In genomic region chr16:18969050-18969854, GRCh38 we compare ENCODE assay signal across 8 cellular contexts. TPM values are rescaled to one million over a fixed set of nuclear protein-coding genes. Genes with fewer than 3 reads are reported as not detected.
DNase-seq lines count a peak whose midpoint lies in the region; ATAC-seq and TF ChIP-seq lines count a peak whose summit lies in the region.

No MANE protein-coding gene starts in this region.

- no peaks in the 10 kb centered on the region for H3K9me3 Mint-ChIP-seq in activated CD4-positive, alpha-beta T cell treated with anti-CD3 and anti-CD28 coated beads, Interleukin-2, amount 10 ng/mL, durations not matched to agents 7 days and 5 days

- no peak for TF ChIP-seq POLR2A in lower leg skin (IDR thresholded peaks at IDR 0.05)

- peaks cover 6% of the 10 kb centered on the region for H3K4me1 Mint-ChIP-seq in activated CD4-positive, alpha-beta T cell treated with anti-CD3 and anti-CD28 coated beads, Interleukin-2, amount 10 ng/mL, durations not matched to agents 7 days and 5 days

- H3K4me3 ChIP-seq in lower leg skin (ENCODE audit: low read depth, poor library complexity, severe bottlenecking), result no peak overlapping the region

- WGBS in lower leg skin, 2 donors, result 22 to 23% methylated on average over 18 of the region's 18 CpGs

- peak overlapping the region; percentile 17 for H3K4me3 Mint-ChIP-seq in activated CD4-positive, alpha-beta T cell treated with anti-CD3 and anti-CD28 coated beads, Interleukin-2, amount 10 ng/mL, durations not matched to agents 7 days and 5 days

- intact Hi-C loops in lower leg skin (cut with DNase I; ENCODE audit: low total_unique reads), result loop anchor here (5.0 kb wide), 1 partner anchor 167 kb away; the partner anchor contains the start of gene ARL6IP1

- peak in 1 of 3 donors; percentile 44 for TF ChIP-seq CTCF in lower leg skin (IDR thresholded peaks at IDR 0.05)

- ATAC-seq in HG03135 (IDR thresholded peaks at IDR 0.05; ENCODE audit: unreplicated experiment), result no peak

- H3K27me3 Mint-ChIP-seq in activated CD4-positive, alpha-beta T cell treated with anti-CD3 and anti-CD28 coated beads, Interleukin-2, amount 10 ng/mL, durations not matched to agents 7 days and 5 days, result no peaks in the 10 kb centered on the region

- H3K27ac Mint-ChIP-seq in activated CD4-positive, alpha-beta T cell treated with anti-CD3 and anti-CD28 coated beads, Interleukin-2, amount 10 ng/mL, durations not matched to agents 7 days and 5 days, result no peak overlapping the region

- no peaks in the 10 kb centered on the region for H3K36me3 Mint-ChIP-seq in activated CD4-positive, alpha-beta T cell treated with anti-CD3 and anti-CD28 coated beads, Interleukin-2, amount 10 ng/mL, durations not matched to agents 7 days and 5 days (ENCODE audit: low read depth)

- CTCF ChIA-PET in activated CD4-positive, alpha-beta T cell treated with anti-CD3 and anti-CD28 coated beads, Interleukin-2, amount 10 ng/mL, durations not matched to agents 7 days and 5 days (lab: Charles Lee), result interaction anchor here (1.5 kb wide), 1 partner anchor 11 kb away, joined by 3 read pairs; no protein-coding TSS in a partner anchor

- POLR2A ChIA-PET in activated CD4-positive, alpha-beta T cell treated with anti-CD3 and anti-CD28 coated beads, Interleukin-2, amount 10 ng/mL, durations not matched to agents 7 days and 5 days (lab: Charles Lee), result no interaction called here

- DNase-seq in AG20443 (ENCODE audit: low spot score) (peak; percentile 92), HCEC 1CT (peak; percentile 54), NCI-H460 (ENCODE audit: extremely low read depth, low read depth) (peak; percentile 78), dedifferentiated amniotic fluid mesenchymal stem cell (ENCODE audit: extremely low spot score) (peak; percentile 77), lower leg skin (ENCODE audit: low spot score in 2 of 2) (peak; percentile 86 to 97)
- DNase-seq in activated CD4-positive, alpha-beta T cell treated with anti-CD3 and anti-CD28 coated beads, Interleukin-2, amount 10 ng/mL, durations not matched to agents 7 days and 5 days, result peak; percentile 81
- DNase-seq in stimulated activated CD4-positive, alpha-beta T cell treated with anti-CD3 and anti-CD28 coated beads, Interleukin-4, amount 100 ng/mL, for 24 hours, result peak; percentile 81

RNA-seq across cellular contexts. Expression of gene TMC7, which starts 14.5 kb away (rescaled TPM):
- 4.1 and 5.6 TPM in 2 replicates for total RNA-seq in NCI-H460 (2014; rRNA removed; shearing (Covaris generic))
- polyA plus RNA-seq in NCI-H460 (2014; cell fraction: nucleus; rRNA removed), result 2.3 and 2.6 TPM in 2 replicates
- not detected for total RNA-seq in activated CD4-positive, alpha-beta T cell treated with anti-CD3 and anti-CD28 coated beads, Interleukin-2, amount 10 ng/mL, durations not matched to agents 7 days and 5 days
- 1 to 10 TPM in 1 of 4 donors, under 1 TPM in 3; 0.38 to 1.6 (median 0.73) TPM for total RNA-seq in lower leg skin

RNA-seq across cellular contexts. Expression of gene SMG1, which starts 43.0 kb away (rescaled TPM):
- total RNA-seq in NCI-H460 (2014; rRNA removed; shearing (Covaris generic)), result 30.7 and 34.4 TPM in 2 replicates
- polyA plus RNA-seq in NCI-H460 (2014; cell fraction: nucleus; rRNA removed), result 13.1 and 24.8 TPM in 2 replicates
- 100 to 1,000 TPM; 128 to 137 TPM for total RNA-seq in activated CD4-positive, alpha-beta T cell treated with anti-CD3 and anti-CD28 coated beads, Interleukin-2, amount 10 ng/mL, durations not matched to agents 7 days and 5 days
- total RNA-seq in lower leg skin, result 100 to 1,000 TPM in 3 of 4 donors, 10 to 100 TPM in 1; 86.4 to 187 (median 105) TPM
